ENCODE assay signal across 8 cellular contexts in the genomic region with DNA sequence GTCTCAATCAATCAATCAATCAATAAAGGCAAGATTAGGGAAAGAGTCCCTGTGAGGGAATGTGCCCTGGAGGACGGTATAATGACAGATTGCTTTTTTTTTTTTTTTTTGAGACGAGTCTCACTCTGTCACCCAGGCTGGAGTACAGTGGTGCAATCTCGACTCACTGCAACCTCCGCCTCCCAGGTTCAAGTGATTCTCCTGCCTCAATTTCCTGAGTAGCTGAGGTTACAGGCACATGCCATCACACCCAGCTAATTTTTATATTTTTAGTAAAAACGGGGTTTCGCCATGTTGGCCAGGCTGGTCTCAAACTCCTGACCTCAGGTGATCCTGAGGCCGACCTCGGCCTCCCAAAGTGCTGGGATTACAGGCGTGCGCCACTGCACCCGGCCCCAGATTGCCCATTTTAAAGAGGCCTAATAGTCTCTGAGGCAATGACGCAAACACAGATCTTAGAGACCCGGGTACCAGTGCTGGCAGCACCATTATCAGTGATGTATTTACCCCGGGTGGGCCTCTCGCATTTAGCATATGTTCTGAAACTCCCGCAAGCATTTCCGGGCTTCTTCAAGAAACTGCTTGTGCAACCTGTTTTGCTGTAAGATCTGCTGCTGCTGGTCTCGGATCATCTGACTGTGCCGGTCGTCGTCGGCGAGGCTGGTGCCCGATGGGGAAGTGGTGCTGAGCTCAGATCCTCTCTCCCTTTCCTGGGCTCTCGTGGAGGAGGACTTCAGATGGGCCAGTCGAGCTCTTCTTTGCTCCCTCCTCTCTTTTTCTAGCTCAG. TPM values are rescaled to one million over a fixed set of nuclear protein-coding genes. Genes with fewer than 3 reads are reported as not detected.
A peak's percentile ranks its signal among the peaks of the same experiment; 100 is the strongest.
DNase-seq lines count a peak whose midpoint lies in the region; ATAC-seq lines count a peak whose summit lies in the region.

No MANE protein-coding gene starts in this region.

- no peaks in the 10 kb centered on the region for H3K27me3 Mint-ChIP-seq in naive thymus-derived CD8-positive, alpha-beta T cell

- peaks cover 19 to 54% (median 43%) of the 10 kb centered on the region in 4 donors for H3K4me1 Mint-ChIP-seq in naive thymus-derived CD8-positive, alpha-beta T cell

- POLR2A ChIA-PET in naive thymus-derived CD8-positive, alpha-beta T cell (lab: Charles Lee) = interaction anchor here (0.6 to 1.3 kb wide), 5 partner anchors 10 to 35 kb away, joined by 4 to 5 read pairs (median 4); partner anchors contain the start of gene TIMP2

- peak; percentile 87 to 88 for ATAC-seq in naive thymus-derived CD8-positive, alpha-beta T cell
- ATAC-seq in GM21825 (IDR thresholded peaks at IDR 0.05; ENCODE audit: unreplicated experiment) (no peak), HG02885 (IDR thresholded peaks at IDR 0.05; ENCODE audit: poor library complexity, unreplicated experiment) (no peak)

- no peaks in the 10 kb centered on the region for H3K36me3 Mint-ChIP-seq in naive thymus-derived CD8-positive, alpha-beta T cell

- H3K4me3 Mint-ChIP-seq in naive thymus-derived CD8-positive, alpha-beta T cell = peak overlapping the region in 9 of 10 donors; percentile 20 to 80 (median 57)

- H3K9me3 Mint-ChIP-seq in naive thymus-derived CD8-positive, alpha-beta T cell = no peaks in the 10 kb centered on the region

- DNase-seq in C1 segment of cervical spinal cord (lab: John Stamatoyannopoulos, UW) = peak in 9 of 14 donors; percentile 26 to 75 (median 50)
- DNase-seq in SKM-1 treated with dmso at 0.1 percent for 144 hours (lab: John Stamatoyannopoulos, UW; ENCODE audit: unreplicated experiment) = peak; percentile 97
- DNase-seq in amniotic epithelial cell (ENCODE audit: low read depth) = peak; percentile 98
- peak in 9 of 10 donors; percentile 46 to 81 (median 68) for DNase-seq in naive thymus-derived CD8-positive, alpha-beta T cell
- DNase-seq in OCI-M1 (lab: John Stamatoyannopoulos, UW) = no peak
- DNase-seq in NCI-H1694 treated with DMSO at 0.1 percent for 48 hours (lab: John Stamatoyannopoulos, UW) = no peak

- peak overlapping the region; percentile 68 to 96 (median 91) for H3K27ac Mint-ChIP-seq in naive thymus-derived CD8-positive, alpha-beta T cell

RNA-seq across cellular contexts. Expression of gene CEP295NL, which starts 12.7 kb away (rescaled TPM):
- total RNA-seq in naive thymus-derived CD8-positive, alpha-beta T cell = under 1 TPM in 1 of 2 experiments, not detected in 1; 0.86 TPM
- not detected for polyA plus RNA-seq in naive thymus-derived CD8-positive, alpha-beta T cell

RNA-seq across cellular contexts. Expression of gene TIMP2, which starts 34.9 kb away (rescaled TPM):
- total RNA-seq in naive thymus-derived CD8-positive, alpha-beta T cell = 1 to 10 TPM; 6.2 to 7.3 TPM
- under 1 TPM; 0.22 to 0.75 (median 0.60) TPM for polyA plus RNA-seq in naive thymus-derived CD8-positive, alpha-beta T cell

RNA-seq across cellular contexts. Expression of gene USP36, which starts 49.7 kb away (rescaled TPM):
- 100 to 1,000 TPM; 151 to 156 TPM for total RNA-seq in naive thymus-derived CD8-positive, alpha-beta T cell
- polyA plus RNA-seq in naive thymus-derived CD8-positive, alpha-beta T cell = 10 to 100 TPM; 27.5 to 45.1 (median 36.7) TPM

Comparison
In these comparisons a context has a peak if more than half of its experiments do, and no peak if none do; other contexts are left out.
1. DNase-seq: peak in C1 segment of cervical spinal cord (9 of 14), SKM-1 treated with dmso at 0.1 percent for 144 hours (single experiment), amniotic epithelial cell (single experiment) and naive thymus-derived CD8-positive, alpha-beta T cell (9 of 10); none in OCI-M1 (single experiment) and NCI-H1694 treated with DMSO at 0.1 percent for 48 hours (single experiment).
2. ATAC-seq: peak in naive thymus-derived CD8-positive, alpha-beta T cell (2 of 2); none in GM21825 (single experiment) and HG02885 (single experiment).